ENCODE assay signal across 12 cellular contexts in the genomic region with DNA sequence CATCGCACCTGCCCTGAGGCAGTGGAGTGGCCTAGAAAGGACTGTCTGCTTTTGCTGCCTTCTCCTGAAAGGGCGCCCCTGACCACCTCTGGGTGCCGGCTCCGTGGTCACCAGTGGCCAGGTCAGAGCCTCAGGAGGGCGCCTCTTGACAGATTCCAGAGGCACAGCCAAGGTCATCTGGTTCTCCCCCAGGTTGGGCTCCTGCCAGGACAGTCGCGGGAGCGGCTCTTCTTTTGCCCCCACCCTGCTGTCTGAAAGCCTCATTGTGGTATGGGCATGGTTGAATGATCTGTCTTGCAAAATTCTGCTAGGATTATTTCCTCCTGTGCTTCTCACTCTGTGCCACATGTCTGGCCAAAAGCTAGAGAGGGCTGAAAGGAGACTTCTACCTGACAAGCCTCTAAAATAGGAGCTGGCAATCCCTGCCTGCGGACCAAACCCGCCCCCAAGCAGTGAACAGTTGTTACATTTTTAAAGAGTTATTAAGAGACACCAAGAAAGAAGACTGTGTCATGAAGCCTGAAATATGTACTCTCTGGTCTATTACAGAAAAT.
A peak's percentile ranks its signal among the peaks of the same experiment; 100 is the strongest.
DNase-seq lines count a peak whose midpoint lies in the region; ATAC-seq and TF ChIP-seq lines count a peak whose summit lies in the region.
"Had no signal": no experiment of that assay in that cellular context is flagged by ENCODE, and none has a peak within 500 bp of the region (broad histone marks: within the 10 kb centered on the region; RNA-seq: fewer than 3 reads in every experiment).

No MANE protein-coding gene starts in this region.

- H3K4me3 ChIP-seq in heart right ventricle, result no peak overlapping the region
- H3K4me3 ChIP-seq in spleen, result no peak overlapping the region
- H3K4me3 ChIP-seq: SJCRH30 had no signal

- H3K27ac ChIP-seq in heart right ventricle (peak overlapping the region in 1 of 10 donors; percentile 31), spleen (peak overlapping the region in 5 of 8 donors; percentile 1 to 56 (median 51))
- H3K27ac ChIP-seq: 22Rv1, SJCRH30 had no signal

- no peaks in the 10 kb centered on the region for H3K9me3 ChIP-seq in heart right ventricle
- no peaks in the 10 kb centered on the region for H3K9me3 ChIP-seq in spleen
- H3K9me3 ChIP-seq: SJCRH30 had no signal

- TF ChIP-seq RAD21 in Ishikawa (IDR thresholded peaks at IDR 0.05; ENCODE audit: low read depth), result no peak

- H3K27me3 ChIP-seq in heart right ventricle (no peaks in the 10 kb centered on the region), spleen (replicated peaks in 1 of 7) (no peaks in the 10 kb centered on the region)
- H3K27me3 ChIP-seq: SJCRH30 had no signal

- no peak for TF ChIP-seq POLR2A in spleen (IDR thresholded peaks at IDR 0.05)

- DNase-seq in DMS 273 (lab: John Stamatoyannopoulos, UW; ENCODE audit: unreplicated experiment), result peak; percentile 13
- DNase-seq in DMS 273 treated with DMSO at 0.1 percent for 48 hours (lab: John Stamatoyannopoulos, UW), result no peak
- DNase-seq in heart right ventricle, result peak; percentile 33 to 45
- no peak for DNase-seq in spleen
- DNase-seq in NCI-H345 treated with DMSO at 0.1 percent for 48 hours (lab: John Stamatoyannopoulos, UW; ENCODE audit: unreplicated experiment), result no peak
- no peak for DNase-seq in effector CD8-positive, alpha-beta T cell (lab: John Stamatoyannopoulos, UW)
- DNase-seq: activated effector memory CD4-positive, alpha-beta T cell treated with Interleukin-2 at 50 U/mL for 16 hours; NCI-H1417; SJCRH30 had no signal

- H3K36me3 ChIP-seq in heart right ventricle (peaks cover 0 to 34% (median 0%) of the 10 kb centered on the region in 9 donors), spleen (peaks cover 0 to 64% (median 11%) of the 10 kb centered on the region in 6 donors)
- H3K36me3 ChIP-seq: SJCRH30 had no signal

- H3K4me1 ChIP-seq in heart right ventricle, result peaks cover 2 to 29% (median 22%) of the 10 kb centered on the region in 9 donors
- H3K4me1 ChIP-seq in spleen, result peaks cover 0 to 57% (median 28%) of the 10 kb centered on the region in 6 donors

- 53 to 58% methylated on average over 10 of the region's 10 CpGs for WGBS in heart right ventricle, 2 donors
- WGBS in spleen, 5 donors, result 62 to 77% (median 70%) methylated on average over 6 to 10 of the region's 10 CpGs

- TF ChIP-seq CTCF in heart right ventricle (IDR thresholded peaks at IDR 0.05), result no peak
- TF ChIP-seq CTCF in spleen (IDR thresholded peaks at IDR 0.05 in 8 of 11, conservative IDR thresholded peaks at IDR 0.05 in 3 of 11), result no peak

- no peak for TF ChIP-seq EP300 in Ishikawa (IDR thresholded peaks at IDR 0.05; ENCODE audit: borderline replicate concordance)

- ATAC-seq in heart right ventricle (peak in 3 of 8 donors; percentile 22 to 49 (median 25)), GM19467 (IDR thresholded peaks at IDR 0.05; ENCODE audit: unreplicated experiment) (no peak)

- intact Hi-C loops in heart right ventricle (cut with DNase I), result no loop called here
- intact Hi-C loops in spleen (cut with DNase I; ENCODE audit: low total_unique reads), result no loop called here

TF ChIP-seq in Ishikawa, 13 proteins besides CTCF, POLR2A, EP300 and RAD21:
- TF ChIP-seq TAF1 (IDR thresholded peaks at IDR 0.05; ENCODE audit: low read depth) (no peak), NFIC (IDR thresholded peaks at IDR 0.05) (peak; percentile 27; the same call in 1 of the 2 replicates)

Comparison
In these comparisons a context has a peak if more than half of its experiments do, and no peak if none do; other contexts are left out.
1. DNase-seq: peak in DMS 273 (single experiment) and heart right ventricle (2 of 2); none in DMS 273 treated with DMSO at 0.1 percent for 48 hours (single experiment), spleen (single experiment), NCI-H345 treated with DMSO at 0.1 percent for 48 hours (single experiment) and effector CD8-positive, alpha-beta T cell (single experiment).